In the genomic region with DNA sequence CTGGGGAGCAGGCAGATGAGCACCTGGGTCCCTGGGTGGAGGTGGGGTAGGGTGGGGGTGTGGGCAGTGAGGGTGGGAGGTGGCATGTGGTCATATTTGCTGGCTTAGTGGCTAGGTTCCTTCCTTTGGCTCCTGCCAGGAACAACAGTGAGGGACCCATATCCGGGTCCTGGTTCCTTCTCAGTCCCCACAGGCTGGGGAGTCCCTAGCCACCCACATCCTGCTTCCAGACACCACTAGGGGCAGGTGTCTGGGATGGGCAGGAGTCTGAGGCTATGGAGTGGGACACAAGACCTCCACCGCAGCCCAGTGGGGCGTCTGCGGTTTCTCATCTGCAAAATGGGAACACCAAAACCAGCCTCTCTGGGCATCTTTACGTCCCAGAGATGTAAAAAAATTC, we compare ENCODE assay signal across 1 cellular context.
TF ChIP-seq lines count a peak whose summit lies in the region.

No MANE protein-coding gene starts in this region.

TF ChIP-seq in HEK293, 187 proteins besides CTCF, POLR2A, EP300 and RAD21 (continued from another document):
- TF ChIP-seq, protein P1, sequence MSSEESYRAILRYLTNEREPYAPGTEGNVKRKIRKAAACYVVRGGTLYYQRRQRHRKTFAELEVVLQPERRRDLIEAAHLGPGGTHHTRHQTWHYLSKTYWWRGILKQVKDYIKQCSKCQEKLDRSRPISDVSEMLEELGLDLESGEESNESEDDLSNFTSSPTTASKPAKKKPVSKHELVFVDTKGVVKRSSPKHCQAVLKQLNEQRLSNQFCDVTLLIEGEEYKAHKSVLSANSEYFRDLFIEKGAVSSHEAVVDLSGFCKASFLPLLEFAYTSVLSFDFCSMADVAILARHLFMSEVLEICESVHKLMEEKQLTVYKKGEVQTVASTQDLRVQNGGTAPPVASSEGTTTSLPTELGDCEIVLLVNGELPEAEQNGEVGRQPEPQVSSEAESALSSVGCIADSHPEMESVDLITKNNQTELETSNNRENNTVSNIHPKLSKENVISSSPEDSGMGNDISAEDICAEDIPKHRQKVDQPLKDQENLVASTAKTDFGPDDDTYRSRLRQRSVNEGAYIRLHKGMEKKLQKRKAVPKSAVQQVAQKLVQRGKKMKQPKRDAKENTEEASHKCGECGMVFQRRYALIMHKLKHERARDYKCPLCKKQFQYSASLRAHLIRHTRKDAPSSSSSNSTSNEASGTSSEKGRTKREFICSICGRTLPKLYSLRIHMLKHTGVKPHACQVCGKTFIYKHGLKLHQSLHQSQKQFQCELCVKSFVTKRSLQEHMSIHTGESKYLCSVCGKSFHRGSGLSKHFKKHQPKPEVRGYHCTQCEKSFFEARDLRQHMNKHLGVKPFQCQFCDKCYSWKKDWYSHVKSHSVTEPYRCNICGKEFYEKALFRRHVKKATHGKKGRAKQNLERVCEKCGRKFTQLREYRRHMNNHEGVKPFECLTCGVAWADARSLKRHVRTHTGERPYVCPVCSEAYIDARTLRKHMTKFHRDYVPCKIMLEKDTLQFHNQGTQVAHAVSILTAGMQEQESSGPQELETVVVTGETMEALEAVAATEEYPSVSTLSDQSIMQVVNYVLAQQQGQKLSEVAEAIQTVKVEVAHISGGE (tag by site-specific recombination; conservative IDR thresholded peaks at IDR 0.05; ENCODE audit: low read depth): no peak
- TF ChIP-seq, protein P2, sequence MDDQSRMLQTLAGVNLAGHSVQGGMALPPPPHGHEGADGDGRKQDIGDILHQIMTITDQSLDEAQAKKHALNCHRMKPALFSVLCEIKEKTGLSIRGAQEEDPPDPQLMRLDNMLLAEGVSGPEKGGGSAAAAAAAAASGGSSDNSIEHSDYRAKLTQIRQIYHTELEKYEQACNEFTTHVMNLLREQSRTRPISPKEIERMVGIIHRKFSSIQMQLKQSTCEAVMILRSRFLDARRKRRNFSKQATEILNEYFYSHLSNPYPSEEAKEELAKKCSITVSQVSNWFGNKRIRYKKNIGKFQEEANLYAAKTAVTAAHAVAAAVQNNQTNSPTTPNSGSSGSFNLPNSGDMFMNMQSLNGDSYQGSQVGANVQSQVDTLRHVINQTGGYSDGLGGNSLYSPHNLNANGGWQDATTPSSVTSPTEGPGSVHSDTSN (CRISPR knock-in tag; IDR thresholded peaks at IDR 0.05): no peak
- TF ChIP-seq ZNF391 (tag by site-specific recombination; IDR thresholded peaks at IDR 0.05; ENCODE audit: borderline replicate concordance, low read depth) (no peak), ZNF133 (tag by site-specific recombination; IDR thresholded peaks at IDR 0.05) (no peak), ZNF239 (tag by site-specific recombination; IDR thresholded peaks at IDR 0.05) (no peak), ZNF223 (tag by site-specific recombination; IDR thresholded peaks at IDR 0.05) (no peak), SP2 (tag by site-specific recombination; IDR thresholded peaks at IDR 0.05) (no peak)
